In the genomic region with DNA sequence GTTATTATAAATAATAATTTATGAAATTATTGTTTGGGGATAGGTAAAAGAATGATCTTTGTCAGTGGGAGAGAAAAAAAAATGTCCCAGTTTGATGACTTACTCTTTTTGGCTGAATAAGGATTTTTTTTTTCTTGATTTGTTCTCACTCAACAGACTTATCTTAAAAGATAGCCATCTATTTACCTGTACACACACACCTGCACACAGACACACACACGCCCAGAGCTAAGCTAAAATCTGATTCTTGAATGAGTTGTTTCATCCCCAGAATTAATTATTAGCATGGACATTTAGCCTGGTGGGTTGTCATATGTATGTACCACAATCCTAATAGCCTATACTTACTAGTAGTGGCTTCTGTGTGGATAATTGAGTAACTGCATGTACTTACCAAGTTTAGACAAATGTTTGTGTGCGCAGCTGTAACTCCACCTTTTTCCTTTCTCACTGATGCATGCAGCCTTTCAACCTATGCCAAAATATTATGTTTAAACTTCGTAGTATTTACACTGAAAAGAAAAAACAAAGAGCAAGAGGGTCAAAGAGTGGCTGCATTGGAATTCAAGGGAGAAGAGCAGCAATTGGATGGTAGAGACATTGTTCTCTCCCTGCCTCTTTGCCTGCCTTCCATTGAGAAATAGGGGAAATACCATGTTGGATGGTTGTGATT, we compare ENCODE assay signal across 31 cellular contexts.
DNase-seq lines count a peak whose midpoint lies in the region; ATAC-seq and TF ChIP-seq lines count a peak whose summit lies in the region.
"Had no signal": no experiment of that assay in that cellular context is flagged by ENCODE, and none has a peak within 500 bp of the region (broad histone marks: within the 10 kb centered on the region; RNA-seq: fewer than 3 reads in every experiment).

No MANE protein-coding gene starts in this region.

- H2BK15ac ChIP-seq in mesendoderm (replicated peaks; ENCODE audit: low read depth), result no peak overlapping the region

- H3K4ac ChIP-seq in mesendoderm (ENCODE audit: low read depth, low read length), result no peak overlapping the region

- H3K4me1 Mint-ChIP-seq in GM23338, result peaks cover 51% of the 10 kb centered on the region
- H3K4me1 Mint-ChIP-seq: natural killer cell; stimulated activated effector memory CD8-positive, alpha-beta T cell treated with anti-CD3 and anti-CD28 coated beads, Interleukin-12 subunit alpha, Interleukin-12 subunit beta, amount 100 ng/mL, for 72 hours had no signal

- ATAC-seq in GM23338 (peak; percentile 47), body of pancreas (peak; percentile 27), GM21619 (IDR thresholded peaks at IDR 0.05; ENCODE audit: unreplicated experiment) (no peak)
- ATAC-seq in activated CD4-positive, CD25-positive, alpha-beta regulatory T cell treated with anti-CD3 and anti-CD28 coated beads, Interleukin-2, amount 50 U/mL, for 24 hours, result no peak
- ATAC-seq: gastroesophageal sphincter; natural killer cell; SK-N-SH treated with all-trans-retinoic acid at 6 μM for 48 hours; stimulated activated effector memory CD8-positive, alpha-beta T cell treated with anti-CD3 and anti-CD28 coated beads, Interleukin-12 subunit alpha, Interleukin-12 subunit beta, amount 100 ng/mL, for 72 hours; upper lobe of right lung had no signal

- no peak overlapping the region for H2AFZ ChIP-seq in GM23338

- no peak overlapping the region for H4K8ac ChIP-seq in mesendoderm (ENCODE audit: low read depth, low read length)

- TF ChIP-seq CTCF in 22Rv1 (IDR thresholded peaks at IDR 0.05) (no peak), GM23338 (conservative IDR thresholded peaks at IDR 0.05; ENCODE audit: low read depth in 2 of 2) (no peak), body of pancreas (IDR thresholded peaks at IDR 0.05) (no peak)

- no peak overlapping the region for H3K4me3 Mint-ChIP-seq in GM23338
- H3K4me3 Mint-ChIP-seq: activated naive CD8-positive, alpha-beta T cell; natural killer cell; stimulated activated effector memory CD8-positive, alpha-beta T cell treated with anti-CD3 and anti-CD28 coated beads, Interleukin-12 subunit alpha, Interleukin-12 subunit beta, amount 100 ng/mL, for 72 hours; T-helper 2 cell treated with Interferon-gamma antibody and Interleukin-4, amounts not matched to agents 5 μg/mL and 100 μg/mL, for 36 hours had no signal

- no peaks in the 10 kb centered on the region for H3K9me3 ChIP-seq in body of pancreas
- H3K9me3 ChIP-seq: BE2C, gastroesophageal sphincter, HAP-1, left ventricle myocardium inferior, right atrium auricular region, spleen, upper lobe of right lung had no signal

- H3K9ac ChIP-seq in mesendoderm (ENCODE audit: low read length), result no peak overlapping the region

- no peak overlapping the region for H3K18ac ChIP-seq in mesendoderm (ENCODE audit: low read length)

- H3K4me2 ChIP-seq in GM23338, result no peak overlapping the region; the same call in 1 of the 2 replicates
- H3K4me2 ChIP-seq in mesendoderm (ENCODE audit: low read length), result no peak overlapping the region

- peaks cover 25% of the 10 kb centered on the region; the same call in 2 of the 3 replicates for H3K36me3 Mint-ChIP-seq in GM23338 (ENCODE audit: low read depth)
- H3K36me3 Mint-ChIP-seq: activated naive CD8-positive, alpha-beta T cell; natural killer cell; stimulated activated effector memory CD8-positive, alpha-beta T cell treated with anti-CD3 and anti-CD28 coated beads, Interleukin-12 subunit alpha, Interleukin-12 subunit beta, amount 100 ng/mL, for 72 hours had no signal

- H3K27me3 Mint-ChIP-seq in GM23338 (ENCODE audit: insufficient read depth, low read depth, poor library complexity), result no peaks in the 10 kb centered on the region
- H3K27me3 Mint-ChIP-seq: activated naive CD8-positive, alpha-beta T cell had no signal

- no peak overlapping the region for H2BK120ac ChIP-seq in mesendoderm (ENCODE audit: low read depth, low read length)

- intact Hi-C loops in body of pancreas (cut with DNase I), result no loop called here

- H2BK5ac ChIP-seq in mesendoderm (ENCODE audit: low read length), result no peak overlapping the region

- H3K27me3 ChIP-seq in GM23338 (ENCODE audit: insufficient read depth) (no peaks in the 10 kb centered on the region), body of pancreas (no peaks in the 10 kb centered on the region), mesendoderm (ENCODE audit: insufficient read depth, low read length, poor library complexity) (no peaks in the 10 kb centered on the region)
- H3K27me3 ChIP-seq: BE2C, gastroesophageal sphincter, right atrium auricular region, spleen, upper lobe of right lung had no signal

- H3K4me1 ChIP-seq in GM23338 (ENCODE audit: insufficient read depth) (peaks cover 44% of the 10 kb centered on the region), body of pancreas (peaks cover 15% of the 10 kb centered on the region), mesendoderm (ENCODE audit: control insufficient read depth, low read depth, low read length) (no peaks in the 10 kb centered on the region)
- H3K4me1 ChIP-seq: BE2C, spleen, upper lobe of right lung had no signal

- DNase-seq in GM23338 (ENCODE audit: low spot score) (peak; percentile 34), NCI-H510A (lab: John Stamatoyannopoulos, UW) (peak; percentile 40), body of pancreas (peak in 1 of 4 donors; percentile 47), mesendoderm (no peak), NCI-H1694 (lab: John Stamatoyannopoulos, UW) (no peak)
- DNase-seq: activated CD8-positive, alpha-beta memory T cell treated with anti-CD3 and anti-CD28 coated beads, Interleukin-2, amount 50 U/mL, for 4 hours; aorta; BE2C; cortex of kidney; hypothalamus; left ventricle myocardium inferior; midbrain; natural killer cell; NCI-H1048; NCI-H446 treated with DMSO at 0.1 percent for 48 hours; spleen; stimulated activated CD4-positive, alpha-beta T cell treated with anti-CD3 and anti-CD28 coated beads, Interleukin-2, amount 100 ng/mL, for 48 hours; substantia nigra; upper lobe of right lung; WERI-Rb-1 had no signal

- WGBS in body of pancreas, 2 donors, result 33 to 42% methylated on average over 3 of the region's 3 CpGs
- no CpG with 5 or more reads among the region's 3 CpGs for WGBS in mesendoderm (ENCODE audit: extremely low coverage, insufficient coverage, low lambda C conversion rate)

- H3K9me2 ChIP-seq in GM23338 (ENCODE audit: insufficient read depth), result no peaks in the 10 kb centered on the region

- H3K4me3 ChIP-seq in GM23338 (no peak overlapping the region), body of pancreas (no peak overlapping the region), mesendoderm (ENCODE audit: low read length) (no peak overlapping the region)
- H3K4me3 ChIP-seq: gastroesophageal sphincter, HAP-1, left ventricle myocardium inferior, right atrium auricular region, spleen, upper lobe of right lung had no signal

- peak overlapping the region; percentile 85 for H3K27ac Mint-ChIP-seq in GM23338
- H3K27ac Mint-ChIP-seq: activated naive CD8-positive, alpha-beta T cell; natural killer cell; stimulated activated effector memory CD8-positive, alpha-beta T cell treated with anti-CD3 and anti-CD28 coated beads, Interleukin-12 subunit alpha, Interleukin-12 subunit beta, amount 100 ng/mL, for 72 hours; T-helper 2 cell treated with Interferon-gamma antibody and Interleukin-4, amounts not matched to agents 5 μg/mL and 100 μg/mL, for 36 hours had no signal

- H3K36me3 ChIP-seq in GM23338 (ENCODE audit: insufficient read depth), result no peaks in the 10 kb centered on the region
- no peaks in the 10 kb centered on the region for H3K36me3 ChIP-seq in body of pancreas (replicated peaks in 1 of 2; ENCODE audit: insufficient read depth in 1 of 2, low read depth in 2 of 2)
- H3K36me3 ChIP-seq in mesendoderm (ENCODE audit: control insufficient read depth, insufficient read depth, low read length), result no peaks in the 10 kb centered on the region
- H3K36me3 ChIP-seq: BE2C, HAP-1 had no signal

- H3F3A ChIP-seq in GM23338 (replicated peaks; ENCODE audit: low read depth), result no peaks in the 10 kb centered on the region

- TF ChIP-seq POLR2A in body of pancreas (IDR thresholded peaks at IDR 0.05), result no peak

- H3K27ac ChIP-seq in 22Rv1 (peak overlapping the region; percentile 60), GM23338 (ENCODE audit: low read depth) (peak overlapping the region; percentile 45; the same call in 1 of the 2 replicates), body of pancreas (peak overlapping the region in 2 of 4 donors; percentile 30 to 41), mesendoderm (ENCODE audit: low read depth, low read length) (no peak overlapping the region)
- H3K27ac ChIP-seq: gastroesophageal sphincter, HL-60, right atrium auricular region, spleen, upper lobe of right lung, WERI-Rb-1 had no signal

- H3K79me2 ChIP-seq in GM23338 (replicated peaks; ENCODE audit: insufficient read depth), result no peaks in the 10 kb centered on the region
- H3K79me2 ChIP-seq in mesendoderm (ENCODE audit: control insufficient read depth, insufficient read depth, low read length), result no peaks in the 10 kb centered on the region

- H3K9me3 Mint-ChIP-seq in GM23338, result no peaks in the 10 kb centered on the region
- H3K9me3 Mint-ChIP-seq: T-helper 2 cell treated with Interferon-gamma antibody and Interleukin-4, amounts not matched to agents 5 μg/mL and 100 μg/mL, for 36 hours had no signal

- H4K5ac ChIP-seq in mesendoderm (ENCODE audit: low read length), result no peak overlapping the region

- no peaks in the 10 kb centered on the region for H4K20me1 ChIP-seq in GM23338 (replicated peaks; ENCODE audit: insufficient read depth)

- no peak overlapping the region for H3K56ac ChIP-seq in mesendoderm (ENCODE audit: low read length)

- no peaks in the 10 kb centered on the region for H3K79me1 ChIP-seq in mesendoderm (ENCODE audit: low read length)

- H3K23ac ChIP-seq in mesendoderm (ENCODE audit: low read length), result no peak overlapping the region

- H2AK5ac ChIP-seq in mesendoderm (ENCODE audit: low read length), result no peak overlapping the region

TF ChIP-seq in GM23338, 12 proteins besides CTCF, POLR2A, EP300 and RAD21 (continues in another document):
- TF ChIP-seq, protein P1, sequence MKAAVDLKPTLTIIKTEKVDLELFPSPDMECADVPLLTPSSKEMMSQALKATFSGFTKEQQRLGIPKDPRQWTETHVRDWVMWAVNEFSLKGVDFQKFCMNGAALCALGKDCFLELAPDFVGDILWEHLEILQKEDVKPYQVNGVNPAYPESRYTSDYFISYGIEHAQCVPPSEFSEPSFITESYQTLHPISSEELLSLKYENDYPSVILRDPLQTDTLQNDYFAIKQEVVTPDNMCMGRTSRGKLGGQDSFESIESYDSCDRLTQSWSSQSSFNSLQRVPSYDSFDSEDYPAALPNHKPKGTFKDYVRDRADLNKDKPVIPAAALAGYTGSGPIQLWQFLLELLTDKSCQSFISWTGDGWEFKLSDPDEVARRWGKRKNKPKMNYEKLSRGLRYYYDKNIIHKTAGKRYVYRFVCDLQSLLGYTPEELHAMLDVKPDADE (IDR thresholded peaks at IDR 0.05), result no peak
- TF ChIP-seq ZNF114 (CRISPR knock-in tag; IDR thresholded peaks at IDR 0.05), result no peak
- TF ChIP-seq CREB1 (CRISPR knock-in tag; IDR thresholded peaks at IDR 0.05; ENCODE audit: low read depth), result no peak
- no peak for TF ChIP-seq STAT1 (IDR thresholded peaks at IDR 0.05; ENCODE audit: unreplicated experiment)
- TF ChIP-seq EZH2 (IDR thresholded peaks at IDR 0.05; ENCODE audit: low read depth, unreplicated experiment), result no peak
- no peak for TF ChIP-seq NANOG (IDR thresholded peaks at IDR 0.05; ENCODE audit: borderline replicate concordance)

Comparison
In these comparisons a context has a peak if more than half of its experiments do, and no peak if none do; other contexts are left out.
1. ATAC-seq: peak in GM23338 (single experiment) and body of pancreas (single experiment); none in activated CD4-positive, CD25-positive, alpha-beta regulatory T cell treated with anti-CD3 and anti-CD28 coated beads, Interleukin-2, amount 50 U/mL, for 24 hours (0 of 2) and GM21619 (single experiment).
2. DNase-seq: peak in GM23338 (single experiment) and NCI-H510A (single experiment); none in mesendoderm (single experiment) and NCI-H1694 (single experiment).